9 cellular contexts compared by ENCODE assay signal in genomic region chr12:110739894-110740293, GRCh38. TPM values are rescaled to one million over a fixed set of nuclear protein-coding genes. Genes with fewer than 3 reads are reported as not detected.
DNase-seq lines count a peak whose midpoint lies in the region; ATAC-seq and TF ChIP-seq lines count a peak whose summit lies in the region.
"Had no signal": no experiment of that assay in that cellular context is flagged by ENCODE, and none has a peak within 500 bp of the region (broad histone marks: within the 10 kb centered on the region; RNA-seq: fewer than 3 reads in every experiment).

No MANE protein-coding gene starts in this region.

- H3K9me3 ChIP-seq in iPS-18a (ENCODE audit: control insufficient read depth, low read depth, low read length) (no peaks in the 10 kb centered on the region), prostate gland (no peaks in the 10 kb centered on the region)

- WGBS in prostate gland = 59% methylated on average over 3 of the region's 3 CpGs

- intact Hi-C loops in prostate gland (cut with DNase I) = no loop called here

- no peak for TF ChIP-seq CTCF in WI38 (IDR thresholded peaks at IDR 0.05; ENCODE audit: low read depth, low read length)
- no peak for TF ChIP-seq CTCF in prostate gland (IDR thresholded peaks at IDR 0.05)

- H3K27me3 ChIP-seq in iPS-18a (ENCODE audit: control insufficient read depth, insufficient read depth, low read length) = no peaks in the 10 kb centered on the region
- H3K27me3 ChIP-seq in prostate gland (replicated peaks; ENCODE audit: insufficient read depth) = no peaks in the 10 kb centered on the region

- H3K36me3 Mint-ChIP-seq in activated T-cell treated with anti-CD3 and anti-CD28 coated beads, Interleukin-2, amount 50 U/mL, for 4 hours (ENCODE audit: insufficient read depth) = peaks cover 26% of the 10 kb centered on the region

- H3K36me3 ChIP-seq in iPS-18a (ENCODE audit: control insufficient read depth, low read depth, low read length) = peaks cover 5% of the 10 kb centered on the region
- H3K36me3 ChIP-seq in prostate gland = no peaks in the 10 kb centered on the region

- H3K9ac ChIP-seq in iPS-18a (ENCODE audit: low read length) = no peak overlapping the region

- TF ChIP-seq POLR2A in prostate gland (IDR thresholded peaks at IDR 0.05) = no peak

- DNase-seq in activated T-cell treated with anti-CD3 and anti-CD28 coated beads, Interleukin-2, amount 50 U/mL, for 4 hours = no peak
- DNase-seq in activated T-cell treated with anti-CD3 and anti-CD28 coated beads, Interleukin-2, amount 50 U/mL, for 1 hour = no peak
- DNase-seq in superior temporal gyrus (ENCODE audit: extremely low spot score) (peak; percentile 24), NCI-H2081 treated with DMSO at 0.1 percent for 48 hours (lab: John Stamatoyannopoulos, UW) (no peak), prostate gland (ENCODE audit: low spot score) (no peak)
- DNase-seq: KBM-7 had no signal

- H3K27ac ChIP-seq in iPS-18a (ENCODE audit: low read length) = no peak overlapping the region
- no peak overlapping the region for H3K27ac ChIP-seq in prostate gland

- peak overlapping the region; percentile 100 for H3K4me3 Mint-ChIP-seq in activated T-cell treated with anti-CD3 and anti-CD28 coated beads, Interleukin-2, amount 50 U/mL, for 4 hours

- peaks cover 62% of the 10 kb centered on the region for H3K4me1 Mint-ChIP-seq in activated T-cell treated with anti-CD3 and anti-CD28 coated beads, Interleukin-2, amount 50 U/mL, for 4 hours (ENCODE audit: low read depth)

- ATAC-seq in activated T-cell treated with anti-CD3 and anti-CD28 coated beads, Interleukin-2, amount 50 U/mL, for 4 hours = peak; percentile 47
- no peak for ATAC-seq in HG02852 (IDR thresholded peaks at IDR 0.05; ENCODE audit: unreplicated experiment)

- H3K4me1 ChIP-seq in iPS-18a (ENCODE audit: control insufficient read depth, low read depth, low read length) = peaks cover 25% of the 10 kb centered on the region
- peaks cover 8% of the 10 kb centered on the region for H3K4me1 ChIP-seq in prostate gland (replicated peaks)

- H3K4me3 ChIP-seq in WI38 (ENCODE audit: low read depth, low read length) = peak overlapping the region; percentile 80
- H3K4me3 ChIP-seq in iPS-18a (ENCODE audit: low read length) = peak overlapping the region; percentile 87
- no peak overlapping the region for H3K4me3 ChIP-seq in prostate gland

- H3K27me3 Mint-ChIP-seq in activated T-cell treated with anti-CD3 and anti-CD28 coated beads, Interleukin-2, amount 50 U/mL, for 4 hours (ENCODE audit: low read depth) = no peaks in the 10 kb centered on the region

- H3K9me3 Mint-ChIP-seq in activated T-cell treated with anti-CD3 and anti-CD28 coated beads, Interleukin-2, amount 50 U/mL, for 4 hours = no peaks in the 10 kb centered on the region

RNA-seq across cellular contexts. Expression of gene PPP1CC, which starts 2.8 kb away (rescaled TPM):
- 100 to 1,000 TPM; 345 to 413 (median 354) TPM for total RNA-seq in activated T-cell treated with anti-CD3 and anti-CD28 coated beads, Interleukin-2, amount 50 U/mL, for 4 hours
- total RNA-seq in prostate gland = 100 to 1,000 TPM in 1 of 2 donors, 10 to 100 TPM in 1; 92.9 to 103 TPM

RNA-seq across cellular contexts. Expression of gene HVCN1, which starts 51.0 kb away (rescaled TPM):
- 1 to 10 TPM; 6.1 to 8.1 (median 7.2) TPM for total RNA-seq in activated T-cell treated with anti-CD3 and anti-CD28 coated beads, Interleukin-2, amount 50 U/mL, for 4 hours
- total RNA-seq in prostate gland = 10 to 100 TPM in 1 of 2 donors, 1 to 10 TPM in 1; 5.4 to 11.2 TPM

Comparison
In these comparisons a context has a peak if more than half of its experiments do, and no peak if none do; other contexts are left out.
1. H3K4me3 ChIP-seq: peak in WI38 (single experiment) and iPS-18a (single experiment); none in prostate gland (0 of 2).